2 cellular contexts compared by ENCODE assay signal in genomic region chr17:8712698-8713097, GRCh38.
TF ChIP-seq lines count a peak whose summit lies in the region.

No MANE protein-coding gene starts in this region.

TF ChIP-seq in K562, 482 proteins besides CTCF, POLR2A, EP300 and RAD21:
- TF ChIP-seq PRDM10 (IDR thresholded peaks at IDR 0.05; ENCODE audit: partially characterized antibody) (no peak), TARDBP (IDR thresholded peaks at IDR 0.05) (no peak), BCL6 (CRISPR knock-in tag; IDR thresholded peaks at IDR 0.05) (no peak), RCOR1 (IDR thresholded peaks at IDR 0.05; ENCODE audit: borderline replicate concordance in 1 of 2, low read depth in 2 of 2, low read length in 2 of 2) (peak in 1 of 2 experiments; percentile 37; a peak in 1 of 4 replicates), CEBPB (tag; IDR thresholded peaks at IDR 0.05) (peak; percentile 81), ATF7 (IDR thresholded peaks at IDR 0.05) (0 out of 2 replicates have a peak, but pooled peaks have one; percentile 32), NFE2L1 (tag; IDR thresholded peaks at IDR 0.05; ENCODE audit: borderline replicate concordance, low read depth) (no peak), CGGBP1 (CRISPR knock-in tag; IDR thresholded peaks at IDR 0.05) (no peak), CEBPG (CRISPR knock-in tag; IDR thresholded peaks at IDR 0.05) (no peak), CEBPG (tag; conservative IDR thresholded peaks at IDR 0.05 in 1 of 2, IDR thresholded peaks at IDR 0.05 in 1 of 2) (peak; percentile 74 to 82), ZFX (CRISPR knock-in tag; IDR thresholded peaks at IDR 0.05) (no peak), PBX2 (CRISPR knock-in tag; IDR thresholded peaks at IDR 0.05; ENCODE audit: low read depth) (no peak), PBX2 (tag; conservative IDR thresholded peaks at IDR 0.05; ENCODE audit: low read depth) (peak; percentile 71), CCAR2 (IDR thresholded peaks at IDR 0.05; ENCODE audit: low read depth, low read length) (no peak), MEIS2 (IDR thresholded peaks at IDR 0.05; ENCODE audit: partially characterized antibody) (peak; percentile 83), GTF2A2 (tag; IDR thresholded peaks at IDR 0.05) (no peak)

TF ChIP-seq in HepG2, 621 proteins besides CTCF, POLR2A, EP300 and RAD21:
- TF ChIP-seq PAWR (CRISPR knock-in tag; IDR thresholded peaks at IDR 0.05; ENCODE audit: borderline replicate concordance) (no peak), RXRB (CRISPR knock-in tag; IDR thresholded peaks at IDR 0.05; ENCODE audit: borderline replicate concordance) (peak; percentile 44; the same call in 1 of the 2 replicates), ATM (IDR thresholded peaks at IDR 0.05; ENCODE audit: borderline replicate concordance) (no peak), CEBPB (IDR thresholded peaks at IDR 0.05; ENCODE audit: borderline replicate concordance, low read depth, low read length) (peak; percentile 75), CEBPG (CRISPR knock-in tag; IDR thresholded peaks at IDR 0.05) (0 out of 2 replicates have a peak, but pooled peaks have one; percentile 35)
TF ChIP-seq in HepG2: peak in this region for 3.
